1 cellular context compared by ENCODE assay signal in genomic region chr16:8173111-8173644, GRCh38.
TF ChIP-seq lines count a peak whose summit lies in the region.

No MANE protein-coding gene starts in this region.

TF ChIP-seq in HepG2, 621 proteins besides CTCF, POLR2A, EP300 and RAD21 (continued from another document and continues in another):
- TF ChIP-seq NFKB2 (CRISPR knock-in tag; IDR thresholded peaks at IDR 0.05; ENCODE audit: borderline replicate concordance) (no peak), PBX3 (CRISPR knock-in tag; IDR thresholded peaks at IDR 0.05; ENCODE audit: borderline replicate concordance) (no peak), SSRP1 (CRISPR knock-in tag; IDR thresholded peaks at IDR 0.05) (peak; percentile 85), ZNF333 (CRISPR knock-in tag; IDR thresholded peaks at IDR 0.05; ENCODE audit: borderline replicate concordance) (no peak), NFIC (IDR thresholded peaks at IDR 0.05; ENCODE audit: low read length) (no peak), CBX5 (CRISPR knock-in tag; IDR thresholded peaks at IDR 0.05; ENCODE audit: borderline replicate concordance) (peak; percentile 96), RFXANK (CRISPR knock-in tag; IDR thresholded peaks at IDR 0.05) (no peak), ZNF460 (CRISPR knock-in tag; IDR thresholded peaks at IDR 0.05; ENCODE audit: borderline replicate concordance) (no peak), SNAI1 (CRISPR knock-in tag; IDR thresholded peaks at IDR 0.05; ENCODE audit: borderline replicate concordance) (no peak), SRSF1 (optimal IDR thresholded peaks at IDR 0.05; ENCODE audit: low read depth, low read length) (no peak), JUN (CRISPR knock-in tag; IDR thresholded peaks at IDR 0.05) (peak; percentile 54; the same call in 1 of the 2 replicates), GFI1 (CRISPR knock-in tag; IDR thresholded peaks at IDR 0.05; ENCODE audit: borderline replicate concordance) (0 out of 2 replicates have a peak, but pooled peaks have one; percentile 53), MBNL3 (CRISPR knock-in tag; conservative IDR thresholded peaks at IDR 0.05) (no peak), ZNF124 (CRISPR knock-in tag; IDR thresholded peaks at IDR 0.05) (0 out of 2 replicates have a peak, but pooled peaks have one; percentile 82), MATR3 (CRISPR knock-in tag; IDR thresholded peaks at IDR 0.05) (no peak), NAIF1 (CRISPR knock-in tag; IDR thresholded peaks at IDR 0.05; ENCODE audit: borderline replicate concordance) (no peak), TRIM22 (IDR thresholded peaks at IDR 0.05) (no peak), CBFB (CRISPR knock-in tag; IDR thresholded peaks at IDR 0.05) (peak; percentile 57), DR1 (CRISPR knock-in tag; IDR thresholded peaks at IDR 0.05) (no peak), GPN1 (CRISPR knock-in tag; IDR thresholded peaks at IDR 0.05; ENCODE audit: borderline replicate concordance) (no peak), SIN3B (IDR thresholded peaks at IDR 0.05; ENCODE audit: low read length) (peak; percentile 68; the same call in 1 of the 2 replicates), ZBTB8A (CRISPR knock-in tag; IDR thresholded peaks at IDR 0.05; ENCODE audit: borderline replicate concordance, low read depth) (no peak; the same call in 1 of the 2 replicates), SP2 (CRISPR knock-in tag; IDR thresholded peaks at IDR 0.05) (no peak), ZNF280B (CRISPR knock-in tag; IDR thresholded peaks at IDR 0.05; ENCODE audit: borderline replicate concordance) (no peak), MIXL1 (CRISPR knock-in tag; IDR thresholded peaks at IDR 0.05) (peak; percentile 81; the same call in 1 of the 2 replicates), ZNF747 (CRISPR knock-in tag; IDR thresholded peaks at IDR 0.05; ENCODE audit: borderline replicate concordance) (no peak), MTA1 (CRISPR knock-in tag; IDR thresholded peaks at IDR 0.05; ENCODE audit: borderline replicate concordance) (no peak), LBX2 (CRISPR knock-in tag; IDR thresholded peaks at IDR 0.05; ENCODE audit: borderline replicate concordance) (no peak), NPAS2 (CRISPR knock-in tag; IDR thresholded peaks at IDR 0.05; ENCODE audit: borderline replicate concordance) (no peak), DZIP1 (CRISPR knock-in tag; IDR thresholded peaks at IDR 0.05) (no peak), ZBTB14 (CRISPR knock-in tag; IDR thresholded peaks at IDR 0.05) (no peak), ZNF713 (CRISPR knock-in tag; IDR thresholded peaks at IDR 0.05) (peak; percentile 87; the same call in 1 of the 2 replicates), AKNA (CRISPR knock-in tag; IDR thresholded peaks at IDR 0.05; ENCODE audit: borderline replicate concordance) (no peak), TSC22D2 (CRISPR knock-in tag; IDR thresholded peaks at IDR 0.05; ENCODE audit: borderline replicate concordance) (peak; percentile 48; the same call in 1 of the 2 replicates), TCF7L2 (IDR thresholded peaks at IDR 0.05; ENCODE audit: low read depth, low read length) (no peak), ZNF780A (CRISPR knock-in tag; IDR thresholded peaks at IDR 0.05) (no peak), HIVEP1 (CRISPR knock-in tag; IDR thresholded peaks at IDR 0.05) (no peak), BRCA1 (CRISPR knock-in tag; IDR thresholded peaks at IDR 0.05) (peak; percentile 84; the same call in 1 of the 2 replicates), ZBTB7B (CRISPR knock-in tag; IDR thresholded peaks at IDR 0.05) (0 out of 2 replicates have a peak, but pooled peaks have one; percentile 43), MEIS2 (CRISPR knock-in tag; IDR thresholded peaks at IDR 0.05) (no peak), IKZF5 (CRISPR knock-in tag; IDR thresholded peaks at IDR 0.05) (peak; percentile 68; the same call in 1 of the 2 replicates), ZBTB34 (CRISPR knock-in tag; IDR thresholded peaks at IDR 0.05) (no peak), CBX2 (IDR thresholded peaks at IDR 0.05; ENCODE audit: low read depth, low read length) (no peak), CBX2 (CRISPR knock-in tag; IDR thresholded peaks at IDR 0.05; ENCODE audit: low read depth) (no peak), ZNF674 (CRISPR knock-in tag; IDR thresholded peaks at IDR 0.05; ENCODE audit: low read depth) (no peak), MED8 (CRISPR knock-in tag; IDR thresholded peaks at IDR 0.05; ENCODE audit: insufficient replicate concordance) (no peak), MIER3 (CRISPR knock-in tag; IDR thresholded peaks at IDR 0.05; ENCODE audit: borderline replicate concordance) (peak; percentile 87), HNRNPL (IDR thresholded peaks at IDR 0.05; ENCODE audit: low read depth, low read length) (no peak), ZNF550 (CRISPR knock-in tag; IDR thresholded peaks at IDR 0.05; ENCODE audit: borderline replicate concordance) (peak; percentile 72; the same call in 1 of the 2 replicates), KDM2A (CRISPR knock-in tag; IDR thresholded peaks at IDR 0.05; ENCODE audit: borderline replicate concordance, low read depth) (peak; percentile 89; the same call in 1 of the 2 replicates), ZNF614 (CRISPR knock-in tag; IDR thresholded peaks at IDR 0.05; ENCODE audit: borderline replicate concordance) (peak; percentile 86), ZKSCAN8 (CRISPR knock-in tag; IDR thresholded peaks at IDR 0.05; ENCODE audit: borderline replicate concordance) (peak; percentile 89; the same call in 1 of the 2 replicates)
- TF ChIP-seq, protein P1, sequence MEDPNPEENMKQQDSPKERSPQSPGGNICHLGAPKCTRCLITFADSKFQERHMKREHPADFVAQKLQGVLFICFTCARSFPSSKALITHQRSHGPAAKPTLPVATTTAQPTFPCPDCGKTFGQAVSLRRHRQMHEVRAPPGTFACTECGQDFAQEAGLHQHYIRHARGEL (CRISPR knock-in tag; IDR thresholded peaks at IDR 0.05): no peak
